In the genomic region with DNA sequence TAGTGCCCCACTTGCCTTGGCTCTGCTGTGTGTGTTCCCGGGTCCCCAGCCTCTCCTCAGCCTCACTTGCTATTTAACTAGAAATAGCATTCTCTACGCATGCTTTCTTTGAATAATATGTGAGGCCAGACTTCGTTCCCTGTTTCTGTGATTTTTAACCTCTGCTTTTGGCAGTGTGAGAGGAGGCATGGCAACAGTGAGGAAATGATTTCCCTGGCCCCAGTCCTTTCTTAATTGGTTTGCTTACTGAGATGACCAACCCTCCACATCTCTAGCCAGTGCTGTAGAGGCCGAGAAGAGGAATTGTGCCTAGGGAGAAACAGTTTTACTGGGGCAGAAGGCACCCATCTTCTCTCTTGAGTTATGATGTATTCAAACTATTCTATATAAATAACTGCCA, we compare ENCODE assay signal across 10 cellular contexts.
A peak's percentile ranks its signal among the peaks of the same experiment; 100 is the strongest.
DNase-seq lines count a peak whose midpoint lies in the region; ATAC-seq and TF ChIP-seq lines count a peak whose summit lies in the region.
"Had no signal": no experiment of that assay in that cellular context is flagged by ENCODE, and none has a peak within 500 bp of the region (broad histone marks: within the 10 kb centered on the region; RNA-seq: fewer than 3 reads in every experiment).

No MANE protein-coding gene starts in this region.

- H3K36me3 ChIP-seq in muscle layer of duodenum (ENCODE audit: control insufficient read depth in 1 of 2, insufficient read depth in 2 of 2, low read length in 2 of 2) (peaks cover 0 to 3% of the 10 kb centered on the region in 2 donors), thyroid gland (no peaks in the 10 kb centered on the region)

- H3K27ac Mint-ChIP-seq in T-helper 17 cell, result peak overlapping the region; percentile 61

- no peaks in the 10 kb centered on the region for H3K27me3 Mint-ChIP-seq in T-helper 17 cell
- H3K27me3 Mint-ChIP-seq: progenitor cell of endocrine pancreas had no signal

- peaks cover 42% of the 10 kb centered on the region for H3K4me1 Mint-ChIP-seq in T-helper 17 cell

- 19 to 21% methylated on average over 4 of the region's 4 CpGs for WGBS in thyroid gland, 2 donors

- no peak overlapping the region for H3K4me3 Mint-ChIP-seq in T-helper 17 cell

- H3K4me3 ChIP-seq in muscle layer of duodenum (ENCODE audit: low read depth in 1 of 2, low read length in 2 of 2) (no peak overlapping the region), thyroid gland (replicated peaks in 1 of 3) (no peak overlapping the region)

- no peak for TF ChIP-seq CTCF in thyroid gland (IDR thresholded peaks at IDR 0.05)

- no peak for TF ChIP-seq POLR2A in thyroid gland (IDR thresholded peaks at IDR 0.05)

- H3K27ac ChIP-seq in muscle layer of duodenum (ENCODE audit: low read length) (peak overlapping the region; percentile 61), thyroid gland (peak overlapping the region; percentile 70 to 90 (median 82))

- no peak for ATAC-seq in T-helper 17 cell
- no peak for ATAC-seq in HG03442 (IDR thresholded peaks at IDR 0.05; ENCODE audit: unreplicated experiment)
- no peak for ATAC-seq in GM18870 (IDR thresholded peaks at IDR 0.05; ENCODE audit: unreplicated experiment)

- peaks cover 13% of the 10 kb centered on the region for H3K36me3 Mint-ChIP-seq in T-helper 17 cell (ENCODE audit: low read depth)

- intact Hi-C loops in thyroid gland (cut with DNase I), result no loop called here

- H3K27me3 ChIP-seq in muscle layer of duodenum (ENCODE audit: low read depth, low read length), result no peaks in the 10 kb centered on the region
- no peaks in the 10 kb centered on the region for H3K27me3 ChIP-seq in thyroid gland

- H3K4me1 ChIP-seq in muscle layer of duodenum (ENCODE audit: control insufficient read depth in 1 of 2, insufficient read depth in 2 of 2, low read length in 2 of 2) (peaks cover 19 to 20% of the 10 kb centered on the region in 2 donors), thyroid gland (peaks cover 33 to 56% of the 10 kb centered on the region in 2 donors)

- DNase-seq in T-helper 17 cell (no peak), fibroblast of peridontal ligament (ENCODE audit: extremely low read depth) (peak; percentile 78), thyroid gland (peak; percentile 28 to 40), glomerular visceral epithelial cell (ENCODE audit: extremely low spot score) (no peak)
- no peak for DNase-seq in activated CD8-positive, alpha-beta memory T cell treated with anti-CD3 and anti-CD28 coated beads for 24 hours
- DNase-seq: activated CD8-positive, alpha-beta memory T cell treated with anti-CD3 and anti-CD28 coated beads, Interleukin-2, amount 50 U/mL, for 48 hours had no signal

- H3K9me3 ChIP-seq in T-helper 17 cell (ENCODE audit: control insufficient read depth, low read length, poor library complexity, severe bottlenecking) (no peaks in the 10 kb centered on the region), muscle layer of duodenum (ENCODE audit: control insufficient read depth in 1 of 2, low read length in 2 of 2) (no peaks in the 10 kb centered on the region), thyroid gland (no peaks in the 10 kb centered on the region)

Comparison
In these comparisons a context has a peak if more than half of its experiments do, and no peak if none do; other contexts are left out.
1. DNase-seq: peak in fibroblast of peridontal ligament (single experiment) and thyroid gland (2 of 2); none in T-helper 17 cell (0 of 3), glomerular visceral epithelial cell (single experiment) and activated CD8-positive, alpha-beta memory T cell treated with anti-CD3 and anti-CD28 coated beads for 24 hours (single experiment).